ENCODE assay signal across 1 cellular context in genomic region chr17:42026821-42027539, GRCh38.
TF ChIP-seq lines count a peak whose summit lies in the region.

No MANE protein-coding gene starts in this region.

TF ChIP-seq in HepG2, 621 proteins besides CTCF, POLR2A, EP300 and RAD21:
- TF ChIP-seq NFIC (IDR thresholded peaks at IDR 0.05; ENCODE audit: low read length) (no peak), ZNF782 (CRISPR knock-in tag; IDR thresholded peaks at IDR 0.05; ENCODE audit: borderline replicate concordance) (no peak), AGO1 (IDR thresholded peaks at IDR 0.05; ENCODE audit: low read depth, low read length, poor library complexity, severe bottlenecking) (peak; percentile 41), ZNF382 (CRISPR knock-in tag; IDR thresholded peaks at IDR 0.05; ENCODE audit: borderline replicate concordance) (no peak), AGO2 (optimal IDR thresholded peaks at IDR 0.05; ENCODE audit: low read depth, low read length) (peak; percentile 71), ZNF142 (CRISPR knock-in tag; IDR thresholded peaks at IDR 0.05) (no peak), FOXO4 (CRISPR knock-in tag; conservative IDR thresholded peaks at IDR 0.05) (no peak), HNF1A (IDR thresholded peaks at IDR 0.05; ENCODE audit: low read depth) (no peak), HNF1A (CRISPR knock-in tag; IDR thresholded peaks at IDR 0.05; ENCODE audit: borderline replicate concordance) (0 out of 2 replicates have a peak, but pooled peaks have one; percentile 6)
